ENCODE assay signal across 8 cellular contexts in genomic region chr6:79713701-79714322, GRCh38.
DNase-seq lines count a peak whose midpoint lies in the region; ATAC-seq, FAIRE-seq and TF ChIP-seq lines count a peak whose summit lies in the region.

No MANE protein-coding gene starts in this region.

- TF ChIP-seq RAD21 in H1 (IDR thresholded peaks at IDR 0.05 in 1 of 2, conservative IDR thresholded peaks at IDR 0.05 in 1 of 2; ENCODE audit: low read depth in 2 of 2, low read length in 2 of 2), result peak; percentile 76 to 80

- no peak for FAIRE-seq in H1 (lab: Jason Lieb, UNC)

- no peak for TF ChIP-seq POLR2A in H1 (IDR thresholded peaks at IDR 0.05; ENCODE audit: control extremely low read depth in 1 of 2, low read depth in 2 of 2, low read length in 2 of 2)

- peak; percentile 74 for ATAC-seq in GM21723 (IDR thresholded peaks at IDR 0.05; ENCODE audit: unreplicated experiment)
- peak; percentile 81 for ATAC-seq in WTC11
- ATAC-seq in naive thymus-derived CD4-positive, alpha-beta T cell, result peak; percentile 67
- no peak for ATAC-seq in activated CD4-positive, CD25-positive, alpha-beta regulatory T cell treated with anti-CD3 and anti-CD28 coated beads, Interleukin-2, amount 50 U/mL, for 24 hours

- H3K36me3 ChIP-seq in ES-I3 (ENCODE audit: insufficient read depth, low read length) (no peaks in the 10 kb centered on the region), H1 (ENCODE audit: control insufficient read depth in 2 of 4, insufficient read depth in 4 of 4, low read length in 3 of 4) (no peaks in the 10 kb centered on the region)
- H3K36me3 ChIP-seq in naive thymus-derived CD4-positive, alpha-beta T cell (ENCODE audit: control insufficient read depth in 2 of 3, insufficient read depth in 3 of 3, low read length in 3 of 3), result no peaks in the 10 kb centered on the region

- H4K8ac ChIP-seq in H1 (ENCODE audit: extremely low read depth, insufficient read depth, low read length), result no peak overlapping the region

- no peaks in the 10 kb centered on the region; the same call in 1 of the 2 replicates for H3K27me3 Mint-ChIP-seq in WTC11 (ENCODE audit: low read depth)
- H3K27me3 Mint-ChIP-seq in naive thymus-derived CD4-positive, alpha-beta T cell, result peaks cover 0 to 19% (median 0%) of the 10 kb centered on the region in 5 donors
- H3K27me3 Mint-ChIP-seq in type B pancreatic cell, result no peaks in the 10 kb centered on the region

- no peaks in the 10 kb centered on the region for H3K79me2 ChIP-seq in H1 (ENCODE audit: control insufficient read depth in 1 of 2, insufficient read depth in 2 of 2, low read length in 2 of 2)

- peak; percentile 50 for DNase-seq in NCI-H146 (lab: John Stamatoyannopoulos, UW)
- DNase-seq in WTC11 (ENCODE audit: low spot score), result peak; percentile 54
- peak in 1 of 2 experiments; percentile 63 for DNase-seq in H1 (ENCODE audit: low read depth in 1 of 2, low spot score in 2 of 2)
- DNase-seq in naive thymus-derived CD4-positive, alpha-beta T cell, result peak in 8 of 9 donors; percentile 14 to 50 (median 37)
- no peak for DNase-seq in type B pancreatic cell (ENCODE audit: extremely low spot score, unreplicated experiment)

- H3K23ac ChIP-seq in H1 (ENCODE audit: insufficient read length), result no peak overlapping the region

- POLR2A ChIA-PET in WTC11 (lab: Charles Lee) (no interaction called here), H1 (lab: Charles Lee; ENCODE audit: partially characterized antibody) (interaction anchor here (1.0 kb wide), 1 partner anchor 83 kb away, joined by 5 read pairs; the partner anchor contains the start of gene SH3BGRL2)
- POLR2A ChIA-PET in naive thymus-derived CD4-positive, alpha-beta T cell (lab: Charles Lee), result no interaction called here

- no peak overlapping the region for H2BK15ac ChIP-seq in H1 (ENCODE audit: low read length)

- no peaks in the 10 kb centered on the region for H3K79me1 ChIP-seq in H1 (ENCODE audit: low read depth, low read length)

- H3K9me3 ChIP-seq in ES-I3 (ENCODE audit: control insufficient read depth, insufficient read depth, low read length) (no peaks in the 10 kb centered on the region), H1 (ENCODE audit: insufficient read depth in 2 of 2, low read depth in 1 of 2, low read length in 1 of 2) (no peaks in the 10 kb centered on the region)
- H3K9me3 ChIP-seq in naive thymus-derived CD4-positive, alpha-beta T cell (ENCODE audit: control insufficient read depth in 2 of 3, low read length in 3 of 3), result no peaks in the 10 kb centered on the region

- no peak overlapping the region for H4K91ac ChIP-seq in H1 (replicated peaks; ENCODE audit: insufficient read length, low read length)

- H3K56ac ChIP-seq in H1 (replicated peaks; ENCODE audit: insufficient read length, low read depth, low read length), result no peak overlapping the region

- peak overlapping the region; percentile 41; the same call in 1 of the 2 replicates for H2BK12ac ChIP-seq in H1 (ENCODE audit: low read depth, low read length)

- H3K4me3 Mint-ChIP-seq in WTC11 (no peak overlapping the region), type B pancreatic cell (no peak overlapping the region)
- no peak overlapping the region for H3K4me3 Mint-ChIP-seq in naive thymus-derived CD4-positive, alpha-beta T cell

- H3K4me2 ChIP-seq in H1 (ENCODE audit: insufficient read depth in 1 of 2, low read depth in 2 of 2, low read length in 2 of 2), result no peak overlapping the region

- no peaks in the 10 kb centered on the region for H3K27me3 ChIP-seq in H1 (replicated peaks in 1 of 4; ENCODE audit: control insufficient read depth in 3 of 4, extremely low read depth in 1 of 4, insufficient read depth in 3 of 4, low read length in 3 of 4)
- H3K27me3 ChIP-seq in naive thymus-derived CD4-positive, alpha-beta T cell (ENCODE audit: control insufficient read depth in 2 of 2, insufficient read depth in 2 of 2, low read length in 2 of 2), result no peaks in the 10 kb centered on the region

- H3K14ac ChIP-seq in H1 (ENCODE audit: insufficient read length), result no peak overlapping the region

- H3K4me1 Mint-ChIP-seq in WTC11, result peaks cover 11% of the 10 kb centered on the region
- H3K4me1 Mint-ChIP-seq in naive thymus-derived CD4-positive, alpha-beta T cell, result peaks cover 0 to 6% (median 0%) of the 10 kb centered on the region in 7 donors
- peaks cover 11% of the 10 kb centered on the region for H3K4me1 Mint-ChIP-seq in type B pancreatic cell (ENCODE audit: unreplicated experiment)

- H3K18ac ChIP-seq in H1 (ENCODE audit: extremely low read depth, low read length), result no peak overlapping the region

- CTCF ChIA-PET in WTC11 (lab: Charles Lee), result interaction anchor here (0.6 to 2.7 kb wide), 18 partner anchors 11 to 549 kb away, joined by 3 to 18 read pairs (median 3); no protein-coding TSS in a partner anchor
- CTCF ChIA-PET in H1 (lab: Charles Lee; ENCODE audit: partially characterized antibody), result interaction anchor here (0.6 to 4.2 kb wide), 37 partner anchors 9 to 691 kb away, joined by 3 to 23 read pairs (median 4); partner anchors contain the start of gene LCA5
- CTCF ChIA-PET in naive thymus-derived CD4-positive, alpha-beta T cell (lab: Charles Lee), result interaction anchor here (0.6 to 4.7 kb wide), 11 partner anchors 8 to 147 kb away, joined by 3 to 19 read pairs (median 4); no protein-coding TSS in a partner anchor

- H2AFZ ChIP-seq in H1 (ENCODE audit: low read length), result peak overlapping the region; percentile 48; the same call in 1 of the 2 replicates

- H2BK120ac ChIP-seq in H1 (replicated peaks; ENCODE audit: low read depth, low read length), result no peak overlapping the region

- peak overlapping the region in 1 of 4 experiments; percentile 36; a peak in 1 of 8 replicates for H3K4me3 ChIP-seq in H1 (ENCODE audit: extremely low read depth in 1 of 4, insufficient read depth in 2 of 4, low read depth in 3 of 4, low read length in 4 of 4)
- no peak overlapping the region for H3K4me3 ChIP-seq in naive thymus-derived CD4-positive, alpha-beta T cell (ENCODE audit: low read length)

- intact Hi-C loops in naive thymus-derived CD4-positive, alpha-beta T cell (cut with micrococcal nuclease), result loop anchor here (1.0 kb wide), 3 partner anchors 42 to 144 kb away; no protein-coding TSS in a partner anchor

- no peak for TF ChIP-seq EP300 in H1 (IDR thresholded peaks at IDR 0.05; ENCODE audit: borderline replicate concordance in 1 of 2, low read depth in 2 of 2, low read length in 2 of 2)

- H3K4me1 ChIP-seq in ES-I3 (ENCODE audit: insufficient read depth, low read length) (peaks cover 4% of the 10 kb centered on the region; the same call in 1 of the 2 replicates), H1 (replicated peaks in 1 of 4; ENCODE audit: control insufficient read depth in 3 of 4, insufficient read depth in 4 of 4, low read length in 3 of 4) (peaks cover 5 to 11% (median 7%) of the 10 kb centered on the region in 4 experiments)
- no peaks in the 10 kb centered on the region for H3K4me1 ChIP-seq in naive thymus-derived CD4-positive, alpha-beta T cell (ENCODE audit: control insufficient read depth in 2 of 2, insufficient read depth in 2 of 2, low read length in 2 of 2)

- H3K9me3 Mint-ChIP-seq in WTC11, result no peaks in the 10 kb centered on the region
- H3K9me3 Mint-ChIP-seq in naive thymus-derived CD4-positive, alpha-beta T cell, result no peaks in the 10 kb centered on the region
- H3K9me3 Mint-ChIP-seq in type B pancreatic cell, result no peaks in the 10 kb centered on the region

- H2BK20ac ChIP-seq in H1 (ENCODE audit: low read length), result no peak overlapping the region

- H3K27ac Mint-ChIP-seq in WTC11 (no peak overlapping the region), type B pancreatic cell (no peak overlapping the region)
- no peak overlapping the region for H3K27ac Mint-ChIP-seq in naive thymus-derived CD4-positive, alpha-beta T cell

- no peak overlapping the region for H3K27ac ChIP-seq in H1 (ENCODE audit: low read depth, low read length)
- H3K27ac ChIP-seq in naive thymus-derived CD4-positive, alpha-beta T cell (ENCODE audit: low read depth, low read length), result no peak overlapping the region

- H2AK5ac ChIP-seq in H1 (ENCODE audit: low read depth, low read length), result no peak overlapping the region

- H3K9ac ChIP-seq in ES-I3 (ENCODE audit: low read depth, low read length) (0 out of 2 replicates have a peak overlapping the region, but pooled peaks have one; percentile 22), H1 (replicated peaks in 1 of 4; ENCODE audit: extremely low read depth in 1 of 4, low read depth in 3 of 4, low read length in 3 of 4) (no peak overlapping the region)

- no peaks in the 10 kb centered on the region for H3K36me3 Mint-ChIP-seq in WTC11
- H3K36me3 Mint-ChIP-seq in naive thymus-derived CD4-positive, alpha-beta T cell, result no peaks in the 10 kb centered on the region
- no peaks in the 10 kb centered on the region for H3K36me3 Mint-ChIP-seq in type B pancreatic cell

- no peak overlapping the region for H3K4ac ChIP-seq in H1 (replicated peaks; ENCODE audit: insufficient read length, low read depth, low read length)

- H3K23me2 ChIP-seq in H1 (ENCODE audit: low read depth, low read length), result no peaks in the 10 kb centered on the region

- H4K20me1 ChIP-seq in H1 (replicated peaks in 1 of 2; ENCODE audit: control insufficient read depth in 1 of 2, insufficient read depth in 2 of 2, low read length in 2 of 2), result no peaks in the 10 kb centered on the region

- WGBS in H1 (ENCODE audit: extremely low coverage in 1 of 2, insufficient coverage in 1 of 2, insufficient read length in 1 of 2, insufficient replicate concordance in 2 of 2, low coverage in 1 of 2, low lambda C conversion rate in 2 of 2, missing lambda C conversion rate in 1 of 2), 2 experiments, result 29% methylated on average over 5 of the region's 5 CpGs; no CpG with 5 or more reads in 1 of the 2 experiments

- H2BK5ac ChIP-seq in H1 (ENCODE audit: low read depth, low read length), result peak overlapping the region; percentile 52; the same call in 1 of the 2 replicates

- no peak overlapping the region for H4K5ac ChIP-seq in H1 (ENCODE audit: insufficient read length, low read depth, low read length)

- TF ChIP-seq CTCF in WTC11 (IDR thresholded peaks at IDR 0.05) (peak; percentile 52; the same call in 1 of the 2 replicates), H1 (IDR thresholded peaks at IDR 0.05; ENCODE audit: control extremely low read depth in 1 of 3, insufficient read depth in 1 of 3, low read depth in 1 of 3, low read length in 3 of 3) (peak; percentile 33 to 60 (median 59)), type B pancreatic cell (conservative IDR thresholded peaks at IDR 0.05) (peak; percentile 86)

TF ChIP-seq in H1, 55 proteins besides CTCF, POLR2A, EP300 and RAD21:
- 0 out of 2 replicates have a peak, but pooled peaks have one; percentile 35 for TF ChIP-seq KDM5A (IDR thresholded peaks at IDR 0.05; ENCODE audit: low read length)
- no peak for TF ChIP-seq BCL11A (IDR thresholded peaks at IDR 0.05; ENCODE audit: low read depth in 2 of 2, low read length in 2 of 2)

Comparison
In these comparisons a context has a peak if more than half of its experiments do, and no peak if none do; other contexts are left out.
1. ATAC-seq: peak in GM21723 (single experiment), WTC11 (single experiment) and naive thymus-derived CD4-positive, alpha-beta T cell (single experiment); none in activated CD4-positive, CD25-positive, alpha-beta regulatory T cell treated with anti-CD3 and anti-CD28 coated beads, Interleukin-2, amount 50 U/mL, for 24 hours (0 of 2).
2. Peak in every context shown above with its lines, with median percentiles within 50 percentile points of each other: CTCF ChIP-seq.